10 cellular contexts compared by ENCODE assay signal in genomic region chr7:90613088-90613498, GRCh38. TPM values are rescaled to one million over a fixed set of nuclear protein-coding genes. Genes with fewer than 3 reads are reported as not detected.
DNase-seq lines count a peak whose midpoint lies in the region; ATAC-seq, FAIRE-seq and TF ChIP-seq lines count a peak whose summit lies in the region.
"Had no signal": no experiment of that assay in that cellular context is flagged by ENCODE, and none has a peak within 500 bp of the region (broad histone marks: within the 10 kb centered on the region; RNA-seq: fewer than 3 reads in every experiment).

No MANE protein-coding gene starts in this region.

- H3K9me3 ChIP-seq in pancreas, result no peaks in the 10 kb centered on the region
- H3K9me3 ChIP-seq in esophagus squamous epithelium, result no peaks in the 10 kb centered on the region

- H3K27ac ChIP-seq in pancreas (no peak overlapping the region), esophagus squamous epithelium (no peak overlapping the region)
- H3K27ac ChIP-seq: BLaER1, PC-9 had no signal

- H3K9me3 Mint-ChIP-seq in activated CD4-positive, alpha-beta memory T cell treated with anti-CD3 and anti-CD28 coated beads for 36 hours, result no peaks in the 10 kb centered on the region
- H3K9me3 Mint-ChIP-seq in activated CD4-positive, alpha-beta memory T cell treated with anti-CD3 and anti-CD28 coated beads, Interleukin-2, amount 10 ng/mL, durations not matched to agents 7 days and 5 days, result no peaks in the 10 kb centered on the region
- H3K9me3 Mint-ChIP-seq in Calu3 (ENCODE audit: low read depth, unreplicated experiment), result no peaks in the 10 kb centered on the region

- no peak overlapping the region for H3K27ac Mint-ChIP-seq in activated CD4-positive, alpha-beta memory T cell treated with anti-CD3 and anti-CD28 coated beads for 36 hours
- H3K27ac Mint-ChIP-seq in activated CD4-positive, alpha-beta memory T cell treated with anti-CD3 and anti-CD28 coated beads, Interleukin-2, amount 10 ng/mL, durations not matched to agents 7 days and 5 days, result no peak overlapping the region
- no peak overlapping the region for H3K27ac Mint-ChIP-seq in Calu3 (ENCODE audit: unreplicated experiment)

- TF ChIP-seq POLR2A in esophagus squamous epithelium (IDR thresholded peaks at IDR 0.05), result no peak

- WGBS in pancreas, 2 donors, result 75 to 83% methylated on average over 3 of the region's 3 CpGs
- WGBS in esophagus squamous epithelium, 2 donors, result 56 to 65% methylated on average over 3 of the region's 3 CpGs

- CTCF ChIA-PET in activated CD4-positive, alpha-beta memory T cell treated with anti-CD3 and anti-CD28 coated beads for 36 hours (lab: Charles Lee), result no interaction called here
- CTCF ChIA-PET in activated CD4-positive, alpha-beta memory T cell treated with anti-CD3 and anti-CD28 coated beads, Interleukin-2, amount 10 ng/mL, durations not matched to agents 7 days and 5 days (lab: Charles Lee), result no interaction called here
- CTCF ChIA-PET in Calu3 (lab: Charles Lee), result no interaction called here

- intact Hi-C loops in activated CD4-positive, alpha-beta memory T cell treated with anti-CD3 and anti-CD28 coated beads for 36 hours (cut with micrococcal nuclease), result loop anchor here (1.0 kb wide), 2 partner anchors 17 to 188 kb away; partner anchors contain the start of gene CDK14
- intact Hi-C loops in pancreas (cut with DNase I) (no loop called here), Calu3 (cut with micrococcal nuclease; ENCODE audit: unreplicated experiment) (no loop called here), esophagus squamous epithelium (cut with DNase I) (no loop called here)

- peak; percentile 27 for DNase-seq in activated CD4-positive, alpha-beta memory T cell treated with anti-CD3 and anti-CD28 coated beads for 36 hours
- DNase-seq in activated CD4-positive, alpha-beta memory T cell treated with anti-CD3 and anti-CD28 coated beads, Interleukin-2, amount 10 ng/mL, durations not matched to agents 7 days and 5 days, result no peak
- peak; percentile 99 for DNase-seq in NOMO-1 treated with DMSO at 0.1 percent for 48 hours (lab: John Stamatoyannopoulos, UW; ENCODE audit: unreplicated experiment)
- DNase-seq in pancreas, result no peak
- DNase-seq in Calu3, result no peak
- DNase-seq in AML-193 (lab: John Stamatoyannopoulos, UW), result no peak
- DNase-seq in esophagus squamous epithelium (lab: John Stamatoyannopoulos, UW), result no peak
- DNase-seq: PC-9 had no signal

- H3K36me3 ChIP-seq in pancreas, result no peaks in the 10 kb centered on the region
- H3K36me3 ChIP-seq in esophagus squamous epithelium, result no peaks in the 10 kb centered on the region

- H3K27me3 ChIP-seq in pancreas (no peaks in the 10 kb centered on the region), esophagus squamous epithelium (no peaks in the 10 kb centered on the region)
- H3K27me3 ChIP-seq: BLaER1 had no signal

- peaks cover 7% of the 10 kb centered on the region for H3K27me3 Mint-ChIP-seq in activated CD4-positive, alpha-beta memory T cell treated with anti-CD3 and anti-CD28 coated beads for 36 hours
- H3K27me3 Mint-ChIP-seq in activated CD4-positive, alpha-beta memory T cell treated with anti-CD3 and anti-CD28 coated beads, Interleukin-2, amount 10 ng/mL, durations not matched to agents 7 days and 5 days, result no peaks in the 10 kb centered on the region
- no peaks in the 10 kb centered on the region for H3K27me3 Mint-ChIP-seq in Calu3 (ENCODE audit: unreplicated experiment)

- H3K36me3 Mint-ChIP-seq in activated CD4-positive, alpha-beta memory T cell treated with anti-CD3 and anti-CD28 coated beads for 36 hours, result no peaks in the 10 kb centered on the region
- no peaks in the 10 kb centered on the region for H3K36me3 Mint-ChIP-seq in activated CD4-positive, alpha-beta memory T cell treated with anti-CD3 and anti-CD28 coated beads, Interleukin-2, amount 10 ng/mL, durations not matched to agents 7 days and 5 days (ENCODE audit: low read depth)
- H3K36me3 Mint-ChIP-seq in Calu3 (ENCODE audit: insufficient read depth, unreplicated experiment), result no peaks in the 10 kb centered on the region

- POLR2A ChIA-PET in activated CD4-positive, alpha-beta memory T cell treated with anti-CD3 and anti-CD28 coated beads for 36 hours (lab: Charles Lee), result no interaction called here
- POLR2A ChIA-PET in activated CD4-positive, alpha-beta memory T cell treated with anti-CD3 and anti-CD28 coated beads, Interleukin-2, amount 10 ng/mL, durations not matched to agents 7 days and 5 days (lab: Charles Lee), result no interaction called here

- H3K4me1 ChIP-seq in pancreas (no peaks in the 10 kb centered on the region), esophagus squamous epithelium (no peaks in the 10 kb centered on the region)

- no TSS peak for BruUV-seq in Calu3 (replicated peaks; lab: Mats Ljungman, UMichigan)

- ATAC-seq in HG02642 (IDR thresholded peaks at IDR 0.05; ENCODE audit: poor library complexity, unreplicated experiment) (peak; percentile 89), pancreas (peak in 3 of 4 donors; percentile 14 to 44 (median 34))

- H3K4me1 Mint-ChIP-seq in activated CD4-positive, alpha-beta memory T cell treated with anti-CD3 and anti-CD28 coated beads for 36 hours (ENCODE audit: low read depth), result peaks cover 8% of the 10 kb centered on the region
- no peaks in the 10 kb centered on the region for H3K4me1 Mint-ChIP-seq in activated CD4-positive, alpha-beta memory T cell treated with anti-CD3 and anti-CD28 coated beads, Interleukin-2, amount 10 ng/mL, durations not matched to agents 7 days and 5 days
- peaks cover 11% of the 10 kb centered on the region for H3K4me1 Mint-ChIP-seq in Calu3 (ENCODE audit: low read depth, unreplicated experiment)

- H3K4me3 ChIP-seq in pancreas (no peak overlapping the region), esophagus squamous epithelium (no peak overlapping the region)
- H3K4me3 ChIP-seq: BLaER1, PC-9 had no signal

- no peak overlapping the region for H3K4me3 Mint-ChIP-seq in activated CD4-positive, alpha-beta memory T cell treated with anti-CD3 and anti-CD28 coated beads for 36 hours
- H3K4me3 Mint-ChIP-seq in activated CD4-positive, alpha-beta memory T cell treated with anti-CD3 and anti-CD28 coated beads, Interleukin-2, amount 10 ng/mL, durations not matched to agents 7 days and 5 days, result no peak overlapping the region
- H3K4me3 Mint-ChIP-seq in Calu3 (ENCODE audit: low read depth, unreplicated experiment), result no peak overlapping the region

- TF ChIP-seq CTCF in pancreas (IDR thresholded peaks at IDR 0.05) (no peak), Calu3 (IDR thresholded peaks at IDR 0.05; ENCODE audit: unreplicated experiment) (no peak), esophagus squamous epithelium (IDR thresholded peaks at IDR 0.05) (no peak)

- no peak for FAIRE-seq in pancreas (lab: Jason Lieb, UNC)

RNA-seq across cellular contexts. Expression of gene CDK14, which starts 17.0 kb away (rescaled TPM):
- total RNA-seq in activated CD4-positive, alpha-beta memory T cell treated with anti-CD3 and anti-CD28 coated beads for 36 hours, result not detected
- total RNA-seq in activated CD4-positive, alpha-beta memory T cell treated with anti-CD3 and anti-CD28 coated beads, Interleukin-2, amount 10 ng/mL, durations not matched to agents 7 days and 5 days, result not detected
- 10 to 100 TPM; 17.6 to 48.3 (median 29.6) TPM for total RNA-seq in pancreas
- polyA plus RNA-seq in pancreas, result 1 to 10 TPM; 4.5 to 7.6 TPM
- 29.4 and 31.4 TPM in 2 replicates for total RNA-seq in Calu3 (2022)
- total RNA-seq in esophagus squamous epithelium, result 1 to 10 TPM in 2 of 4 donors, under 1 TPM in 2; 0.38 to 3.6 (median 1.3) TPM

Comparison
In these comparisons a context has a peak if more than half of its experiments do, and no peak if none do; other contexts are left out.
1. DNase-seq: peak in activated CD4-positive, alpha-beta memory T cell treated with anti-CD3 and anti-CD28 coated beads for 36 hours (single experiment) and NOMO-1 treated with DMSO at 0.1 percent for 48 hours (single experiment); none in activated CD4-positive, alpha-beta memory T cell treated with anti-CD3 and anti-CD28 coated beads, Interleukin-2, amount 10 ng/mL, durations not matched to agents 7 days and 5 days (single experiment), pancreas (0 of 6), Calu3 (single experiment), AML-193 (0 of 2) and esophagus squamous epithelium (single experiment).